10 cellular contexts compared by ENCODE assay signal in genomic region chr3:194711286-194711685, GRCh38.
"Had no signal": no experiment of that assay in that cellular context is flagged by ENCODE, and none has a peak within 500 bp of the region (broad histone marks: within the 10 kb centered on the region; RNA-seq: fewer than 3 reads in every experiment).

No MANE protein-coding gene starts in this region.

- H3K36me3 Mint-ChIP-seq: activated naive CD8-positive, alpha-beta T cell treated with anti-CD3 and anti-CD28 coated beads for 36 hours; brain had no signal

- DNase-seq: activated B cell treated with CpG ODN at 0.5 μM for 24 hours; activated CD4-positive, alpha-beta T cell treated with anti-CD3 and anti-CD28 coated beads, Interleukin-2, amount 10 ng/mL, durations not matched to agents 24 days and 14 days; activated naive CD8-positive, alpha-beta T cell treated with anti-CD3 and anti-CD28 coated beads for 36 hours; amygdala; stimulated activated CD4-positive, alpha-beta T cell treated with anti-CD3 and anti-CD28 coated beads, Interleukin-15, amount 100 ng/mL, for 24 hours; stimulated activated CD4-positive, alpha-beta T cell treated with anti-CD3 and anti-CD28 coated beads, Interleukin-4, amount 100 ng/mL, for 1 hour; stimulated activated naive B cell treated with anti-CD40 and anti-IgM and Interleukin-4, amounts not matched to agents 10 μg/mL and 1 μg/mL and 100 μg/mL, for 72 hours; tibial artery had no signal

- H3K4me3 Mint-ChIP-seq: activated B cell treated with CpG ODN at 0.5 μM for 24 hours; activated CD4-positive, alpha-beta T cell treated with anti-CD3 and anti-CD28 coated beads, Interleukin-2, amount 10 ng/mL, durations not matched to agents 24 days and 14 days; activated naive CD8-positive, alpha-beta T cell treated with anti-CD3 and anti-CD28 coated beads for 36 hours; brain; neural crest cell; stimulated activated naive B cell treated with anti-CD40 and anti-IgM and Interleukin-4, amounts not matched to agents 10 μg/mL and 1 μg/mL and 100 μg/mL, for 72 hours had no signal

- H3K9me3 Mint-ChIP-seq: activated CD4-positive, alpha-beta T cell treated with anti-CD3 and anti-CD28 coated beads, Interleukin-2, amount 10 ng/mL, durations not matched to agents 24 days and 14 days; neural crest cell had no signal

- H3K27me3 Mint-ChIP-seq: activated B cell treated with CpG ODN at 0.5 μM for 24 hours; activated naive CD8-positive, alpha-beta T cell treated with anti-CD3 and anti-CD28 coated beads for 36 hours; brain; stimulated activated naive B cell treated with anti-CD40 and anti-IgM and Interleukin-4, amounts not matched to agents 10 μg/mL and 1 μg/mL and 100 μg/mL, for 72 hours had no signal

- ATAC-seq: stimulated activated naive B cell treated with anti-CD40 and anti-IgM and Interleukin-4, amounts not matched to agents 10 μg/mL and 1 μg/mL and 100 μg/mL, for 72 hours had no signal

- H3K4me1 Mint-ChIP-seq: activated B cell treated with CpG ODN at 0.5 μM for 24 hours; activated CD4-positive, alpha-beta T cell treated with anti-CD3 and anti-CD28 coated beads, Interleukin-2, amount 10 ng/mL, durations not matched to agents 24 days and 14 days; activated naive CD8-positive, alpha-beta T cell treated with anti-CD3 and anti-CD28 coated beads for 36 hours had no signal

- H3K27ac Mint-ChIP-seq: activated B cell treated with CpG ODN at 0.5 μM for 24 hours; activated CD4-positive, alpha-beta T cell treated with anti-CD3 and anti-CD28 coated beads, Interleukin-2, amount 10 ng/mL, durations not matched to agents 24 days and 14 days; activated naive CD8-positive, alpha-beta T cell treated with anti-CD3 and anti-CD28 coated beads for 36 hours; brain; stimulated activated naive B cell treated with anti-CD40 and anti-IgM and Interleukin-4, amounts not matched to agents 10 μg/mL and 1 μg/mL and 100 μg/mL, for 72 hours had no signal
